12 cellular contexts compared by ENCODE assay signal in the genomic region with DNA sequence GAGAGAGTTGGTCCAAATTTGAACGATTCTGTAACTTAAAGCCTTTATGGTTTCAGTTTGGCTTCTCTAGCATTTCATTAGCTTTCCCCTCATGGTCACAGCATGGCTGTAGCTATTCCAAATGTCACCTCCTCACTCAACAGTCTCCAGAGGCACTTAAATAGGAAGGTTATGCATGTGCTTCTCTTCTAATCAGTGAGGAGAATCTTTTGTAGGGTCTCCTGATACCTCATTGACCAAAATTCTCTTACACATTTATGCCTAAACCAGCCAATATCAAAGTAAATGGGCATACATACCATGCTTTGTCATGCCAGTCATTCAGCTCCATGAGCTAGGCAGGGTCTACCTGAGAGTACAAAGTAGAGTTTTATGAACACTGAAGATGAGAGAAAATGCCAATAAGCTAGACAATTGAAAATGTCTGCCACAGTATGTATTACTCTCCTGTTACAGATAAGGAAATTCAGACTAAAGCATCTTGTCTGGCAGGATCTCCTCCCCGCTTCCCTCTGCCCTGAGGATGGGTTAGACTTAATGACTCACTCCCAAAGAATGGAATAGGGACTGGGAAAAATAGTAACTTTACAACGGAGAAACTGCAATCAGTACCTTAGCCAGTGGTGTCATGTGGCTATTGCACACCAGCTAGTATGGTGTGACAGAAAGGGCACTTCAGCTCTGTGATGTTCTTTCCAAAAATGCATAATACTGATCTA. TPM values are rescaled to one million over a fixed set of nuclear protein-coding genes. Genes with fewer than 3 reads are reported as not detected.
A peak's percentile ranks its signal among the peaks of the same experiment; 100 is the strongest.
DNase-seq lines count a peak whose midpoint lies in the region; ATAC-seq, FAIRE-seq and TF ChIP-seq lines count a peak whose summit lies in the region.
"Had no signal": no experiment of that assay in that cellular context is flagged by ENCODE, and none has a peak within 500 bp of the region (broad histone marks: within the 10 kb centered on the region; RNA-seq: fewer than 3 reads in every experiment).

No MANE protein-coding gene starts in this region.

- no peak for TF ChIP-seq POLR2A in H54 (IDR thresholded peaks at IDR 0.05; ENCODE audit: low read depth, low read length)

- no peak overlapping the region for H3K4me3 Mint-ChIP-seq in activated naive CD4-positive, alpha-beta T cell treated with anti-CD3 and anti-CD28 coated beads, Interleukin-2, amount 10 ng/mL, durations not matched to agents 7 days and 5 days

- peak; percentile 93 for FAIRE-seq in H54 (lab: Jason Lieb, UNC)
- FAIRE-seq: pancreas had no signal

- intact Hi-C loops in Right ventricle myocardium superior (cut with DNase I) = no loop called here

- ATAC-seq in GM18867 (IDR thresholded peaks at IDR 0.05; ENCODE audit: unreplicated experiment) (no peak), HG02852 (IDR thresholded peaks at IDR 0.05; ENCODE audit: unreplicated experiment) (no peak), Right ventricle myocardium superior (ENCODE audit: poor library complexity) (no peak)

- CTCF ChIA-PET in activated naive CD4-positive, alpha-beta T cell treated with anti-CD3 and anti-CD28 coated beads, Interleukin-2, amount 10 ng/mL, durations not matched to agents 7 days and 5 days (lab: Charles Lee) = no interaction called here

- H3K4me3 ChIP-seq in fibroblast of villous mesenchyme (ENCODE audit: low read depth, low read length) (no peak overlapping the region), retinal pigment epithelial cell (ENCODE audit: low read length) (no peak overlapping the region)
- H3K4me3 ChIP-seq: ascending aorta, pancreas had no signal

- no peaks in the 10 kb centered on the region for H3K9me3 Mint-ChIP-seq in activated naive CD4-positive, alpha-beta T cell treated with anti-CD3 and anti-CD28 coated beads, Interleukin-2, amount 10 ng/mL, durations not matched to agents 7 days and 5 days

- H3K27ac Mint-ChIP-seq in activated naive CD4-positive, alpha-beta T cell treated with anti-CD3 and anti-CD28 coated beads, Interleukin-2, amount 10 ng/mL, durations not matched to agents 7 days and 5 days = no peak overlapping the region

- H3K4me1 Mint-ChIP-seq in activated naive CD4-positive, alpha-beta T cell treated with anti-CD3 and anti-CD28 coated beads, Interleukin-2, amount 10 ng/mL, durations not matched to agents 7 days and 5 days = no peaks in the 10 kb centered on the region

- no peaks in the 10 kb centered on the region for H3K36me3 Mint-ChIP-seq in activated naive CD4-positive, alpha-beta T cell treated with anti-CD3 and anti-CD28 coated beads, Interleukin-2, amount 10 ng/mL, durations not matched to agents 7 days and 5 days

- H3K27me3 Mint-ChIP-seq in activated naive CD4-positive, alpha-beta T cell treated with anti-CD3 and anti-CD28 coated beads, Interleukin-2, amount 10 ng/mL, durations not matched to agents 7 days and 5 days = no peaks in the 10 kb centered on the region

- TF ChIP-seq CTCF in fibroblast of villous mesenchyme (IDR thresholded peaks at IDR 0.05; ENCODE audit: insufficient read depth, low read depth, low read length) (no peak), retinal pigment epithelial cell (conservative IDR thresholded peaks at IDR 0.05; ENCODE audit: low read depth, low read length) (no peak)

- DNase-seq in H54 (ENCODE audit: insufficient read length, low spot score) (peak; percentile 22), SW480 (ENCODE audit: low spot score) (peak; percentile 43), fibroblast of villous mesenchyme (ENCODE audit: low read depth) (peak; percentile 77), retinal pigment epithelial cell (ENCODE audit: low read depth) (peak; percentile 45), Right ventricle myocardium superior (no peak)
- DNase-seq in activated naive CD4-positive, alpha-beta T cell treated with anti-CD3 and anti-CD28 coated beads, Interleukin-2, amount 10 ng/mL, durations not matched to agents 7 days and 5 days = no peak
- DNase-seq: NCI-H1930, pancreas had no signal

RNA-seq across cellular contexts. Expression of gene DSG2, which starts 15.4 kb away (rescaled TPM):
- total RNA-seq in fibroblast of villous mesenchyme (2.6 and 2.9 TPM in 2 replicates), Right ventricle myocardium superior (37.1 TPM)
- total RNA-seq: OCI-LY7 had no signal

Comparison
In these comparisons a context has a peak if more than half of its experiments do, and no peak if none do; other contexts are left out.
1. DNase-seq: peak in H54 (single experiment), SW480 (single experiment), fibroblast of villous mesenchyme (single experiment) and retinal pigment epithelial cell (single experiment); none in activated naive CD4-positive, alpha-beta T cell treated with anti-CD3 and anti-CD28 coated beads, Interleukin-2, amount 10 ng/mL, durations not matched to agents 7 days and 5 days (single experiment) and Right ventricle myocardium superior (single experiment).